Comparison of ENCODE assay signal across 14 cellular contexts in genomic region chr20:14521016-14521415, GRCh38.
"Had no signal": no experiment of that assay in that cellular context is flagged by ENCODE, and none has a peak within 500 bp of the region (broad histone marks: within the 10 kb centered on the region; RNA-seq: fewer than 3 reads in every experiment).

No MANE protein-coding gene starts in this region.

- H3K4me1 ChIP-seq: testis, tibial nerve had no signal

- H3K4me1 Mint-ChIP-seq: naive thymus-derived CD8-positive, alpha-beta T cell; stimulated activated naive B cell treated with anti-CD40 and anti-IgM and Interleukin-4, amounts not matched to agents 10 μg/mL and 1 μg/mL and 100 μg/mL, for 72 hours; stimulated activated naive CD8-positive, alpha-beta T cell treated with anti-CD3 and anti-CD28 coated beads, Interleukin-15, amount 100 ng/mL, for 72 hours had no signal

- H3K36me3 ChIP-seq: tibial nerve had no signal

- ATAC-seq: effector memory CD8-positive, alpha-beta T cell; mucosa of descending colon; naive thymus-derived CD8-positive, alpha-beta T cell; sciatic nerve; stimulated activated naive B cell treated with anti-CD40 and anti-IgM and Interleukin-4, amounts not matched to agents 10 μg/mL and 1 μg/mL and 100 μg/mL, for 72 hours; stimulated activated naive CD8-positive, alpha-beta T cell treated with anti-CD3 and anti-CD28 coated beads, Interleukin-15, amount 100 ng/mL, for 72 hours had no signal

- H3K27ac ChIP-seq: testis, tibial nerve had no signal

- H3K9me3 Mint-ChIP-seq: stimulated activated naive B cell treated with anti-CD40 and anti-IgM and Interleukin-4, amounts not matched to agents 10 μg/mL and 1 μg/mL and 100 μg/mL, for 72 hours had no signal

- H3K4me3 ChIP-seq: mucosa of descending colon, testis, tibial nerve had no signal

- H3K36me3 Mint-ChIP-seq: naive thymus-derived CD8-positive, alpha-beta T cell; stimulated activated naive B cell treated with anti-CD40 and anti-IgM and Interleukin-4, amounts not matched to agents 10 μg/mL and 1 μg/mL and 100 μg/mL, for 72 hours had no signal

- H3K9me3 ChIP-seq: mucosa of descending colon, testis, tibial nerve had no signal

- DNase-seq: cerebellar nuclear complex; effector memory CD8-positive, alpha-beta T cell; erythroblast; mucosa of descending colon; naive thymus-derived CD8-positive, alpha-beta T cell; posterior cingulate gyrus; stimulated activated CD4-positive, alpha-beta T cell treated with anti-CD3 and anti-CD28 coated beads, Interleukin-2, amount 100 ng/mL, for 24 hours; stimulated activated CD4-positive, alpha-beta T cell treated with anti-CD3 and anti-CD28 coated beads, Interleukin-4, amount 100 ng/mL, for 4 hours; stimulated activated naive B cell treated with anti-CD40 and anti-IgM and Interleukin-4, amounts not matched to agents 10 μg/mL and 1 μg/mL and 100 μg/mL, for 72 hours; stimulated activated naive CD8-positive, alpha-beta T cell treated with anti-CD3 and anti-CD28 coated beads, Interleukin-15, amount 100 ng/mL, for 72 hours; testis had no signal

- H3K27me3 Mint-ChIP-seq: dendritic cell treated with granulocyte-macrophage colony-stimulating factor and Interleukin-4, amounts not matched to agents 40 ng/mL and 50 ng/mL, for 4 days; effector memory CD8-positive, alpha-beta T cell; naive thymus-derived CD8-positive, alpha-beta T cell; stimulated activated naive B cell treated with anti-CD40 and anti-IgM and Interleukin-4, amounts not matched to agents 10 μg/mL and 1 μg/mL and 100 μg/mL, for 72 hours; stimulated activated naive CD8-positive, alpha-beta T cell treated with anti-CD3 and anti-CD28 coated beads, Interleukin-15, amount 100 ng/mL, for 72 hours had no signal

- H3K4me3 Mint-ChIP-seq: dendritic cell treated with granulocyte-macrophage colony-stimulating factor and Interleukin-4, amounts not matched to agents 40 ng/mL and 50 ng/mL, for 4 days; effector memory CD8-positive, alpha-beta T cell; naive thymus-derived CD8-positive, alpha-beta T cell; stimulated activated naive B cell treated with anti-CD40 and anti-IgM and Interleukin-4, amounts not matched to agents 10 μg/mL and 1 μg/mL and 100 μg/mL, for 72 hours; stimulated activated naive CD8-positive, alpha-beta T cell treated with anti-CD3 and anti-CD28 coated beads, Interleukin-15, amount 100 ng/mL, for 72 hours had no signal

- H3K27me3 ChIP-seq: testis, tibial nerve had no signal
